9 cellular contexts compared by ENCODE assay signal in the genomic region with DNA sequence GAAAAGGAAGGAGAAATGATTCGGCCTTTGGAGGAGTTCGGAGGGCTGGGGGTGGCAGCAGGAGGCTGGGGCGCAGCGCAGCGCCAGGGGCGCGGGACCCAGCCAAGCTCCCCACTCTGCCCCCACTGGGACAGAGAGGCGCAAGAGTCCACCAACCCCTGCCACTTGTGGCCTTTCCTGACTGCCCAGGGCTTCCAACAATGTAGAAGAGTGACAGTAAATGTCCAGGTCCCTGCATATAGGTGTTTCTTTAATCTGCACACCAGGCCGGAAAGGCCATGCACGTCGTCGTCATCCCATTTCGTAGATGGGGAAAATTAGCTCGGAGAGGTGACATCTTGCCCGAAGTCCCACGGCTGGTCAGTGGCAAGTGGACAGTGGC.
DNase-seq lines count a peak whose midpoint lies in the region; TF ChIP-seq lines count a peak whose summit lies in the region.
"Had no signal": no experiment of that assay in that cellular context is flagged by ENCODE, and none has a peak within 500 bp of the region (broad histone marks: within the 10 kb centered on the region; RNA-seq: fewer than 3 reads in every experiment).

No MANE protein-coding gene starts in this region.

- no peaks in the 10 kb centered on the region for H3K36me3 Mint-ChIP-seq in mesothelial cell of epicardium

- H3K27me3 Mint-ChIP-seq in mesothelial cell of epicardium (ENCODE audit: low read depth): peaks cover 76% of the 10 kb centered on the region

- peak overlapping the region; percentile 17 for H3K4me3 ChIP-seq in effector memory CD4-positive, alpha-beta T cell (ENCODE audit: insufficient read depth, low read depth, low read length, poor library complexity, severe bottlenecking)
- peak overlapping the region; percentile 10 to 38 (median 22) for H3K4me3 ChIP-seq in tibial nerve

- WGBS in tibial nerve, 2 donors: 4 to 6% methylated on average over 9 to 16 of the region's 16 CpGs

- H3K9me3 Mint-ChIP-seq in mesothelial cell of epicardium: no peaks in the 10 kb centered on the region

- TF ChIP-seq CTCF in mesothelial cell of epicardium (IDR thresholded peaks at IDR 0.05; ENCODE audit: unreplicated experiment) (no peak), tibial nerve (IDR thresholded peaks at IDR 0.05) (no peak)

- H3K27ac Mint-ChIP-seq in mesothelial cell of epicardium: peak overlapping the region; percentile 52

- no peak overlapping the region for H3K27ac ChIP-seq in effector memory CD4-positive, alpha-beta T cell (ENCODE audit: insufficient read depth, low read length, poor library complexity, severe bottlenecking)
- no peak overlapping the region for H3K27ac ChIP-seq in tibial nerve
- H3K27ac ChIP-seq: Peyer's patch had no signal

- H3K4me1 ChIP-seq in effector memory CD4-positive, alpha-beta T cell (ENCODE audit: control insufficient read depth, insufficient read depth, low read length, poor library complexity, severe bottlenecking): peaks cover 4% of the 10 kb centered on the region
- peaks cover 0 to 23% (median 12%) of the 10 kb centered on the region in 4 donors for H3K4me1 ChIP-seq in tibial nerve

- H3K36me3 ChIP-seq in effector memory CD4-positive, alpha-beta T cell (ENCODE audit: control insufficient read depth, insufficient read depth, low read length): no peaks in the 10 kb centered on the region
- no peaks in the 10 kb centered on the region for H3K36me3 ChIP-seq in tibial nerve
- H3K36me3 ChIP-seq: Peyer's patch had no signal

- peaks cover 15% of the 10 kb centered on the region for H3K27me3 ChIP-seq in effector memory CD4-positive, alpha-beta T cell (replicated peaks; ENCODE audit: control insufficient read depth, insufficient read depth, low read length, poor library complexity, severe bottlenecking)
- peaks cover 0 to 66% of the 10 kb centered on the region in 2 donors for H3K27me3 ChIP-seq in tibial nerve
- H3K27me3 ChIP-seq: Peyer's patch had no signal

- H3K4me1 Mint-ChIP-seq in mesothelial cell of epicardium: peaks cover 12% of the 10 kb centered on the region

- H3K9me3 ChIP-seq in effector memory CD4-positive, alpha-beta T cell (ENCODE audit: control insufficient read depth, low read length): no peaks in the 10 kb centered on the region
- no peaks in the 10 kb centered on the region for H3K9me3 ChIP-seq in tibial nerve
- H3K9me3 ChIP-seq: Peyer's patch had no signal

- no peak for TF ChIP-seq EP300 in tibial nerve (IDR thresholded peaks at IDR 0.05)

- H3K4me3 Mint-ChIP-seq in mesothelial cell of epicardium: peak overlapping the region; percentile 77

- no peak for TF ChIP-seq POLR2A in tibial nerve (IDR thresholded peaks at IDR 0.05)

- DNase-seq in activated effector memory CD4-positive, alpha-beta T cell treated with anti-CD3 and anti-CD28 coated beads, Interleukin-2, amount 50 U/mL, for 16 hours: peak; percentile 5
- DNase-seq in activated effector memory CD4-positive, alpha-beta T cell treated with Interleukin-2 at 50 U/mL for 16 hours: no peak
- no peak for DNase-seq in effector memory CD4-positive, alpha-beta T cell
- no peak for DNase-seq in mesothelial cell of epicardium (ENCODE audit: low spot score in 2 of 2, unreplicated experiment in 2 of 2)
- no peak for DNase-seq in tibial nerve (ENCODE audit: low spot score in 2 of 2)
- DNase-seq in DMS153 (lab: John Stamatoyannopoulos, UW): no peak
- DNase-seq in NCI-H1092 (lab: John Stamatoyannopoulos, UW): no peak
- DNase-seq in occipital lobe (lab: John Stamatoyannopoulos, UW): no peak
